In genomic region chr18:51727780-51728179, GRCh38 we compare ENCODE assay signal across 13 cellular contexts.
A peak's percentile ranks its signal among the peaks of the same experiment; 100 is the strongest.
DNase-seq lines count a peak whose midpoint lies in the region; ATAC-seq and TF ChIP-seq lines count a peak whose summit lies in the region.
"Had no signal": no experiment of that assay in that cellular context is flagged by ENCODE, and none has a peak within 500 bp of the region (broad histone marks: within the 10 kb centered on the region; RNA-seq: fewer than 3 reads in every experiment).

No MANE protein-coding gene starts in this region.

- ATAC-seq in GM18511 (IDR thresholded peaks at IDR 0.05; ENCODE audit: unreplicated experiment) (peak; percentile 71), GM21390 (IDR thresholded peaks at IDR 0.05; ENCODE audit: unreplicated experiment) (peak; percentile 64), HG02973 (IDR thresholded peaks at IDR 0.05; ENCODE audit: unreplicated experiment) (peak; percentile 55)
- ATAC-seq in naive thymus-derived CD8-positive, alpha-beta T cell = no peak
- ATAC-seq: activated CD4-positive, CD25-positive, alpha-beta regulatory T cell treated with anti-CD3 and anti-CD28 coated beads, Interleukin-2, amount 50 U/mL, for 24 hours had no signal

- H3K27me3 Mint-ChIP-seq in naive thymus-derived CD8-positive, alpha-beta T cell = peaks cover 0 to 6% (median 3%) of the 10 kb centered on the region in 5 donors

- no peaks in the 10 kb centered on the region for H3K36me3 Mint-ChIP-seq in naive thymus-derived CD8-positive, alpha-beta T cell

- H3K4me3 Mint-ChIP-seq in naive thymus-derived CD8-positive, alpha-beta T cell = no peak overlapping the region

- CTCF ChIA-PET in HEK293T (lab: Yijun Ruan, JAX) = no interaction called here

- H3K9me3 Mint-ChIP-seq in naive thymus-derived CD8-positive, alpha-beta T cell = peaks cover 0 to 12% (median 0%) of the 10 kb centered on the region in 9 donors

- H3K27ac Mint-ChIP-seq in naive thymus-derived CD8-positive, alpha-beta T cell = no peak overlapping the region

- POLR2A ChIA-PET in naive thymus-derived CD8-positive, alpha-beta T cell (lab: Charles Lee) = no interaction called here
- POLR2A ChIA-PET in HEK293T (lab: Yijun Ruan, JAX) = no interaction called here

- H3K4me1 Mint-ChIP-seq in naive thymus-derived CD8-positive, alpha-beta T cell = no peaks in the 10 kb centered on the region

- peak; percentile 7 for DNase-seq in NAMALWA (ENCODE audit: low spot score)
- no peak for DNase-seq in naive thymus-derived CD8-positive, alpha-beta T cell
- DNase-seq in GM19238 (ENCODE audit: insufficient read length, low spot score) = no peak
- DNase-seq in NCI-H1417 (lab: John Stamatoyannopoulos, UW) = no peak
- no peak for DNase-seq in HEK293T (ENCODE audit: extremely low spot score)
- DNase-seq: AML-193, DND-41, MG63, spleen had no signal

TF ChIP-seq in HEK293T, 16 proteins besides CTCF, POLR2A, EP300 and RAD21:
- TF ChIP-seq PKNOX1 (IDR thresholded peaks at IDR 0.05) (no peak), ELF4 (IDR thresholded peaks at IDR 0.05) (no peak), CTBP1 (IDR thresholded peaks at IDR 0.05; ENCODE audit: borderline replicate concordance) (no peak), LEF1 (IDR thresholded peaks at IDR 0.05; ENCODE audit: borderline replicate concordance) (no peak), ZNF384 (IDR thresholded peaks at IDR 0.05) (no peak), HDGF (IDR thresholded peaks at IDR 0.05; ENCODE audit: borderline replicate concordance) (no peak), BHLHE40 (IDR thresholded peaks at IDR 0.05; ENCODE audit: borderline replicate concordance) (no peak), ARNT (IDR thresholded peaks at IDR 0.05) (no peak), FOXM1 (IDR thresholded peaks at IDR 0.05; ENCODE audit: borderline replicate concordance) (no peak), NFRKB (IDR thresholded peaks at IDR 0.05) (no peak), FOXA1 (IDR thresholded peaks at IDR 0.05) (no peak), L3MBTL2 (conservative IDR thresholded peaks at IDR 0.05) (no peak), SP1 (IDR thresholded peaks at IDR 0.05) (no peak), FOXK2 (IDR thresholded peaks at IDR 0.05) (no peak), SUZ12 (IDR thresholded peaks at IDR 0.05) (no peak), TARDBP (IDR thresholded peaks at IDR 0.05) (no peak)

Comparison
In these comparisons a context has a peak if more than half of its experiments do, and no peak if none do; other contexts are left out.
1. ATAC-seq: peak in GM18511 (single experiment), GM21390 (single experiment) and HG02973 (single experiment); none in naive thymus-derived CD8-positive, alpha-beta T cell (0 of 2).